28 cellular contexts compared by ENCODE assay signal in genomic region chr9:71814226-71814625, GRCh38. TPM values are rescaled to one million over a fixed set of nuclear protein-coding genes. Genes with fewer than 3 reads are reported as not detected.
DNase-seq lines count a peak whose midpoint lies in the region; ATAC-seq, FAIRE-seq and TF ChIP-seq lines count a peak whose summit lies in the region.
"Had no signal": no experiment of that assay in that cellular context is flagged by ENCODE, and none has a peak within 500 bp of the region (broad histone marks: within the 10 kb centered on the region; RNA-seq: fewer than 3 reads in every experiment).

No MANE protein-coding gene starts in this region.

- no peak overlapping the region for H2BK120ac ChIP-seq in H1 (replicated peaks; ENCODE audit: low read depth, low read length)

- no peak overlapping the region for H2BK20ac ChIP-seq in H1 (ENCODE audit: low read length)

- H3K27ac ChIP-seq in H1 (ENCODE audit: low read depth, low read length) (no peak overlapping the region), sigmoid colon (no peak overlapping the region), left lung (no peak overlapping the region)
- H3K27ac ChIP-seq: BLaER1 treated with 17β-estradiol and CSF1 and Interleukin-3, amounts not matched to agents 10 nM and 100 nM; dorsolateral prefrontal cortex; lower lobe of right lung; SJSA1; upper lobe of left lung had no signal

- H3K23me2 ChIP-seq in H1 (ENCODE audit: low read depth, low read length), result no peaks in the 10 kb centered on the region

- H3K4me1 ChIP-seq in H1 (replicated peaks in 1 of 4; ENCODE audit: control insufficient read depth in 3 of 4, insufficient read depth in 4 of 4, low read length in 3 of 4) (peaks cover 0 to 2% (median 0%) of the 10 kb centered on the region in 4 experiments; a peak in 1 of 7 replicates), sigmoid colon (no peaks in the 10 kb centered on the region), left lung (no peaks in the 10 kb centered on the region)
- H3K4me1 ChIP-seq: lower lobe of right lung, SJSA1 had no signal

- H3K79me2 ChIP-seq in H1 (ENCODE audit: control insufficient read depth in 1 of 2, insufficient read depth in 2 of 2, low read length in 2 of 2), result no peaks in the 10 kb centered on the region

- H2AK5ac ChIP-seq in H1 (ENCODE audit: low read depth, low read length), result no peak overlapping the region

- CTCF ChIA-PET in H1 (lab: Charles Lee; ENCODE audit: partially characterized antibody), result interaction anchor here (0.9 to 1.5 kb wide), 3 partner anchors 10 to 212 kb away, joined by 3 to 5 read pairs (median 3); no protein-coding TSS in a partner anchor

- no peak overlapping the region for H4K8ac ChIP-seq in H1 (ENCODE audit: extremely low read depth, insufficient read depth, low read length)

- H2BK15ac ChIP-seq in H1 (ENCODE audit: low read length), result no peak overlapping the region

- H3K14ac ChIP-seq in H1 (ENCODE audit: insufficient read length), result no peak overlapping the region

- no peak for TF ChIP-seq EP300 in H1 (IDR thresholded peaks at IDR 0.05; ENCODE audit: borderline replicate concordance in 1 of 2, low read depth in 2 of 2, low read length in 2 of 2)
- TF ChIP-seq EP300 in sigmoid colon (IDR thresholded peaks at IDR 0.05), result no peak

- 91% methylated on average over 3 of the region's 3 CpGs; no CpG with 5 or more reads in 1 of the 2 experiments for WGBS in H1 (ENCODE audit: extremely low coverage in 1 of 2, insufficient coverage in 1 of 2, insufficient read length in 1 of 2, insufficient replicate concordance in 2 of 2, low coverage in 1 of 2, low lambda C conversion rate in 2 of 2, missing lambda C conversion rate in 1 of 2), 2 experiments
- 89 to 91% methylated on average over 3 of the region's 3 CpGs for WGBS in sigmoid colon, 2 donors

- no peak overlapping the region for H2BK12ac ChIP-seq in H1 (ENCODE audit: low read depth, low read length)

- H3K4me3 ChIP-seq in H1 (ENCODE audit: extremely low read depth in 1 of 4, insufficient read depth in 2 of 4, low read depth in 3 of 4, low read length in 4 of 4), result no peak overlapping the region
- no peak overlapping the region for H3K4me3 ChIP-seq in sigmoid colon
- no peak overlapping the region for H3K4me3 ChIP-seq in left lung
- H3K4me3 ChIP-seq: BLaER1 treated with 17β-estradiol and CSF1 and Interleukin-3, amounts not matched to agents 10 nM and 100 nM; dorsolateral prefrontal cortex; lower lobe of right lung; SJSA1; upper lobe of left lung had no signal

- H3K27me3 ChIP-seq in H1 (replicated peaks in 1 of 4; ENCODE audit: control insufficient read depth in 3 of 4, extremely low read depth in 1 of 4, insufficient read depth in 3 of 4, low read length in 3 of 4), result no peaks in the 10 kb centered on the region
- no peaks in the 10 kb centered on the region for H3K27me3 ChIP-seq in sigmoid colon
- H3K27me3 ChIP-seq in left lung, result no peaks in the 10 kb centered on the region
- H3K27me3 ChIP-seq: BLaER1 treated with 17β-estradiol and CSF1 and Interleukin-3, amounts not matched to agents 10 nM and 100 nM; dorsolateral prefrontal cortex; SJSA1; upper lobe of left lung had no signal

- H3K79me1 ChIP-seq in H1 (ENCODE audit: low read depth, low read length), result no peaks in the 10 kb centered on the region

- H2AFZ ChIP-seq in H1 (ENCODE audit: low read length), result no peak overlapping the region

- TF ChIP-seq POLR2A in H1 (IDR thresholded peaks at IDR 0.05; ENCODE audit: control extremely low read depth in 1 of 2, low read depth in 2 of 2, low read length in 2 of 2) (no peak), sigmoid colon (IDR thresholded peaks at IDR 0.05) (no peak)

- intact Hi-C loops in left cardiac atrium (cut with DNase I) (loop anchor here in 1 of 2 donors (10.0 kb wide), 2 partner anchors 101 to 529 kb away; partner anchors contain the start of genes ABHD17B and C9orf85), sigmoid colon (cut with DNase I) (no loop called here), left lung (cut with DNase I) (loop anchor here in 1 of 2 donors (10.0 kb wide), 1 partner anchor 211 kb away; no protein-coding TSS in a partner anchor)

- H3K36me3 ChIP-seq in H1 (ENCODE audit: control insufficient read depth in 2 of 4, insufficient read depth in 4 of 4, low read length in 3 of 4) (no peaks in the 10 kb centered on the region), sigmoid colon (no peaks in the 10 kb centered on the region), left lung (no peaks in the 10 kb centered on the region)
- H3K36me3 ChIP-seq: BLaER1 treated with 17β-estradiol and CSF1 and Interleukin-3, amounts not matched to agents 10 nM and 100 nM; lower lobe of right lung; SJSA1; upper lobe of left lung had no signal

- POLR2A ChIA-PET in H1 (lab: Charles Lee; ENCODE audit: partially characterized antibody), result no interaction called here

- H4K20me1 ChIP-seq in H1 (replicated peaks in 1 of 2; ENCODE audit: control insufficient read depth in 1 of 2, insufficient read depth in 2 of 2, low read length in 2 of 2), result no peaks in the 10 kb centered on the region
- H4K20me1 ChIP-seq: BLaER1 treated with 17β-estradiol and CSF1 and Interleukin-3, amounts not matched to agents 10 nM and 100 nM had no signal

- H3K56ac ChIP-seq in H1 (replicated peaks; ENCODE audit: insufficient read length, low read depth, low read length), result no peak overlapping the region

- DNase-seq in NCI-H1694 treated with DMSO at 0.1 percent for 48 hours (lab: John Stamatoyannopoulos, UW) (peak; percentile 20), H1 (ENCODE audit: low read depth in 1 of 2, low spot score in 2 of 2) (peak in 1 of 2 experiments; percentile 8), left cardiac atrium (peak; percentile 49), sigmoid colon (peak; percentile 83), D721Med (ENCODE audit: insufficient read length, low spot score) (no peak), left lung (no peak)
- DNase-seq: activated B cell treated with CpG ODN at 0.5 μM for 24 hours; activated CD4-positive, alpha-beta T cell treated with anti-CD3 and anti-CD28 coated beads, Interleukin-2, amount 50 U/mL, for 1 hour; activated naive CD8-positive, alpha-beta T cell treated with anti-CD3 and anti-CD28 coated beads, Interleukin-2, amount 50 U/mL, for 24 hours; activated T-cell treated with anti-CD3 and anti-CD28 coated beads, Interleukin-2, amount 50 U/mL, for 4 hours; cerebellar nuclear complex; COR-L47; DND-41; dorsolateral prefrontal cortex; GF-D8; GOT3; lower lobe of right lung; naive thymus-derived CD8-positive, alpha-beta T cell; occipital lobe; substantia nigra; T-helper 1 cell; upper lobe of left lung had no signal

- H3K23ac ChIP-seq in H1 (ENCODE audit: insufficient read length), result no peak overlapping the region

- TF ChIP-seq CTCF in H1 (IDR thresholded peaks at IDR 0.05; ENCODE audit: control extremely low read depth in 1 of 3, insufficient read depth in 1 of 3, low read depth in 1 of 3, low read length in 3 of 3) (no peak), sigmoid colon (IDR thresholded peaks at IDR 0.05) (no peak), D721Med (IDR thresholded peaks at IDR 0.05; ENCODE audit: insufficient read depth, missing control alignments) (no peak), left lung (IDR thresholded peaks at IDR 0.05) (no peak)

- no peak overlapping the region for H4K5ac ChIP-seq in H1 (ENCODE audit: insufficient read length, low read depth, low read length)

- TF ChIP-seq RAD21 in H1 (IDR thresholded peaks at IDR 0.05 in 1 of 2, conservative IDR thresholded peaks at IDR 0.05 in 1 of 2; ENCODE audit: low read depth in 2 of 2, low read length in 2 of 2), result no peak

- no peak overlapping the region for H3K4me2 ChIP-seq in H1 (ENCODE audit: insufficient read depth in 1 of 2, low read depth in 2 of 2, low read length in 2 of 2)
- H3K4me2 ChIP-seq: BLaER1 treated with 17β-estradiol and CSF1 and Interleukin-3, amounts not matched to agents 10 nM and 100 nM had no signal

- no peak overlapping the region for H2BK5ac ChIP-seq in H1 (ENCODE audit: low read depth, low read length)

- FAIRE-seq in H1 (lab: Jason Lieb, UNC) (peak; percentile 7), D721Med (lab: Jason Lieb, UNC) (no peak)
- FAIRE-seq: endometrium, islet of Langerhans had no signal

- ATAC-seq in left cardiac atrium, result peak in 1 of 2 donors; percentile 24
- ATAC-seq in GM19395 (IDR thresholded peaks at IDR 0.05; ENCODE audit: unreplicated experiment), result no peak
- ATAC-seq in left lung, result no peak
- ATAC-seq: activated naive CD8-positive, alpha-beta T cell treated with anti-CD3 and anti-CD28 coated beads, Interleukin-2, amount 50 U/mL, for 24 hours; activated T-cell treated with anti-CD3 and anti-CD28 coated beads, Interleukin-2, amount 50 U/mL, for 4 hours; lower lobe of right lung; naive thymus-derived CD8-positive, alpha-beta T cell; stimulated activated memory B cell treated with anti-CD40 and anti-IgM and Interleukin-4, amounts not matched to agents 10 μg/mL and 1 μg/mL and 100 μg/mL, for 72 hours had no signal

- no peak overlapping the region for H3K9ac ChIP-seq in H1 (replicated peaks in 1 of 4; ENCODE audit: extremely low read depth in 1 of 4, low read depth in 3 of 4, low read length in 3 of 4)
- H3K9ac ChIP-seq: BLaER1 treated with 17β-estradiol and CSF1 and Interleukin-3, amounts not matched to agents 10 nM and 100 nM had no signal

- no peak overlapping the region for H4K91ac ChIP-seq in H1 (replicated peaks; ENCODE audit: insufficient read length, low read length)

- H3K4ac ChIP-seq in H1 (replicated peaks; ENCODE audit: insufficient read length, low read depth, low read length), result no peak overlapping the region

- no peak overlapping the region for H3K18ac ChIP-seq in H1 (ENCODE audit: extremely low read depth, low read length)

- H3K9me3 ChIP-seq in H1 (ENCODE audit: insufficient read depth in 2 of 2, low read depth in 1 of 2, low read length in 1 of 2), result no peaks in the 10 kb centered on the region
- no peaks in the 10 kb centered on the region for H3K9me3 ChIP-seq in sigmoid colon
- H3K9me3 ChIP-seq in left lung, result no peaks in the 10 kb centered on the region
- H3K9me3 ChIP-seq: BLaER1 treated with 17β-estradiol and CSF1 and Interleukin-3, amounts not matched to agents 10 nM and 100 nM; lower lobe of right lung; SJSA1; upper lobe of left lung had no signal

TF ChIP-seq in H1, 55 proteins besides CTCF, POLR2A, EP300 and RAD21:
- TF ChIP-seq MAFK (IDR thresholded peaks at IDR 0.05; ENCODE audit: low read depth, low read length), result no peak

RNA-seq across cellular contexts. Expression of gene CEMIP2, which starts 45.9 kb away (rescaled TPM):
- 46.0 and 52.1 TPM in 2 replicates for total RNA-seq in H1 (2021; fragmentation: NEBNext Ultra II Directional; extraction: Animal tissue kit (Norgen Biotek cat#: 25700))
- polyA plus RNA-seq in H1 (2011; rRNA removed) (25.2 and 30.8 TPM in 2 replicates), sigmoid colon (10 to 100 TPM; 18.0 to 46.0 (median 28.8) TPM)
- 34.9 TPM for polyA plus RNA-seq in H1 (2011; cell fraction: cytosol; rRNA removed)
- polyA plus RNA-seq in H1 (2011; cell fraction: nucleus; rRNA removed), result 64.9 TPM
- 24.5 to 33.5 TPM (median 30.2 TPM) in 4 replicates for polyA plus RNA-seq in H1 (2012, experiment 1 of 2)
- polyA plus RNA-seq in H1 (2012, experiment 2 of 2), result 2.1 TPM
- polyA plus RNA-seq in H1 (2013, experiment 1 of 2), result 36.3 TPM
- polyA plus RNA-seq in H1 (2013, experiment 2 of 2), result 40.1 TPM
- 140 and 161 TPM in 2 replicates for polyA minus RNA-seq in H1 (2011; rRNA and poly(A)+ RNA removed)
- polyA minus RNA-seq in H1 (2011; cell fraction: cytosol; rRNA and poly(A)+ RNA removed), result 47.6 TPM
- polyA minus RNA-seq in H1 (2011; cell fraction: nucleus; rRNA and poly(A)+ RNA removed), result 155 TPM
- total RNA-seq in left cardiac atrium (10 to 100 TPM; 12.0 to 31.9 TPM), sigmoid colon (10 to 100 TPM; 17.9 to 90.4 (median 28.8) TPM), left lung (100 to 1,000 TPM in 1 of 2 donors, 10 to 100 TPM in 1; 93.5 to 111 TPM)

Comparison
In these comparisons a context has a peak if more than half of its experiments do, and no peak if none do; other contexts are left out.
1. DNase-seq: peak in NCI-H1694 treated with DMSO at 0.1 percent for 48 hours (single experiment), left cardiac atrium (single experiment) and sigmoid colon (single experiment); none in D721Med (single experiment) and left lung (0 of 2).